Comparison of ENCODE assay signal across 10 cellular contexts in the genomic region with DNA sequence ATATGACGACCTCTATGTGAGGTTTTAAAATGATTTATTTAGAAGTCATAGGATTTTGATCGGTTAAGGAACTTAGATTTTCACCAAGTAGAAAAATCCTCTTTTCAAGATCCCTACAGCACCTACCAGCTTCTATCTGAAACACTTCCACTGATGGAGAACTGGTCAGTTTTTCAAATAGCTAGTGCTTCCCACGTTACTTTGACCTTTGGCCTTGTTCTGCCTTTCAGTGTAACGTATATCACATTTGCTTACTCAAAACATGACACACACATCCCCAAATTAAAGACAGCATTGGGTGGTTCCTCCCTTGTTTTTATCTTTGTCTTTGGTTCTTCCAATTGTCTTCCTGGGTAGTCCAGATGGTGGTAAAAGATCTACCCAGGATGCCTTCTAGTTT.
"Had no signal": no experiment of that assay in that cellular context is flagged by ENCODE, and none has a peak within 500 bp of the region (broad histone marks: within the 10 kb centered on the region; RNA-seq: fewer than 3 reads in every experiment).

No MANE protein-coding gene starts in this region.

- H3K4me2 ChIP-seq: GM23338, KMS-11 had no signal

- H3K4me3 ChIP-seq: GM23338 had no signal

- H3K27ac ChIP-seq: HL-60, KMS-11 had no signal

- H2AFZ ChIP-seq: GM23338 had no signal

- DNase-seq: H9, HCEC 1CT, Karpas-422, KBM-7 had no signal

- ATAC-seq: GM23338, HepG2 had no signal

- H3K9ac ChIP-seq: KMS-11 had no signal

- FAIRE-seq: H1, H54, HepG2 had no signal
